8 cellular contexts compared by ENCODE assay signal in the genomic region with DNA sequence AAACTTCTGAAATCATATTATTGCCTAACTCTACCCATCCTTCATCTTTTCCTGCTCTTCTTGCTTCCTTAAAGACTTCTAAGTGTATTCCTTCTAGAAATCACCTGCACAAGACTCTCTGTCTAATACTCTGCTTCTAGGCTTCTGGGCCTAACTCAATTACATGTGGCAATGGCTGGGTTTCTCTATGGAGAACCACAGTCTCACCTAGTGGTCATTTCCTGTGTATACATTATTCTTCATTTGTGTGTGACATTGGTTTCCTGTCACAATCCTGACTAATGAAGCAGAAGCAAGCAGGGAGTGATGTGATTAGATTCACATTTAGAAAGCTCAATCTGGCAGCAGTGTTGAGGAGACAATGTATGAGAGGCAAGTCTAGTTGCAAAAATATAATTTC. TPM values are rescaled to one million over a fixed set of nuclear protein-coding genes. Genes with fewer than 3 reads are reported as not detected.
DNase-seq lines count a peak whose midpoint lies in the region; ATAC-seq and TF ChIP-seq lines count a peak whose summit lies in the region.

No MANE protein-coding gene starts in this region.

- no peak overlapping the region for H3K27ac ChIP-seq in CD4-positive, alpha-beta memory T cell (ENCODE audit: low read depth, low read length)

- H3K36me3 Mint-ChIP-seq in glutamatergic neuron (ENCODE audit: unreplicated experiment) = no peaks in the 10 kb centered on the region
- no peaks in the 10 kb centered on the region for H3K36me3 Mint-ChIP-seq in CD4-positive, alpha-beta memory T cell

- H3K4me3 Mint-ChIP-seq in glutamatergic neuron (ENCODE audit: unreplicated experiment) = no peak overlapping the region
- no peak overlapping the region for H3K4me3 Mint-ChIP-seq in CD4-positive, alpha-beta memory T cell

- no peaks in the 10 kb centered on the region for H3K4me1 ChIP-seq in CD4-positive, alpha-beta memory T cell (ENCODE audit: insufficient read depth, low read length)

- H3K36me3 ChIP-seq in CD4-positive, alpha-beta memory T cell (ENCODE audit: insufficient read depth, low read length) = no peaks in the 10 kb centered on the region

- intact Hi-C loops in CD4-positive, alpha-beta memory T cell (cut with micrococcal nuclease) = no loop called here

- no peaks in the 10 kb centered on the region for H3K4me1 Mint-ChIP-seq in glutamatergic neuron (ENCODE audit: low read depth, unreplicated experiment)
- peaks cover 0 to 1% (median 0%) of the 10 kb centered on the region in 4 donors for H3K4me1 Mint-ChIP-seq in CD4-positive, alpha-beta memory T cell

- no peaks in the 10 kb centered on the region for H3K9me3 ChIP-seq in CD4-positive, alpha-beta memory T cell (ENCODE audit: control insufficient read depth in 1 of 2, low read length in 2 of 2)

- peak; percentile 75 for ATAC-seq in GM21576 (IDR thresholded peaks at IDR 0.05; ENCODE audit: unreplicated experiment)

- DNase-seq in ELR (ENCODE audit: low read depth) (peak; percentile 94), NCI-H146 treated with DMSO at 0.1 percent for 48 hours (lab: John Stamatoyannopoulos, UW; ENCODE audit: unreplicated experiment) (peak; percentile 25), glutamatergic neuron (no peak), GM03348 (ENCODE audit: low spot score) (no peak), NCI-H1694 treated with DMSO at 0.1 percent for 48 hours (lab: John Stamatoyannopoulos, UW) (no peak)
- no peak for DNase-seq in CD4-positive, alpha-beta memory T cell
- no peak for DNase-seq in stimulated activated CD4-positive, alpha-beta T cell treated with anti-CD3 and anti-CD28 coated beads, Interleukin-1b, Interleukin-23, amount 100 ng/mL, for 48 hours

- TF ChIP-seq CTCF in glutamatergic neuron (IDR thresholded peaks at IDR 0.05; ENCODE audit: partially characterized antibody, unreplicated experiment) = peak; percentile 21

- H3K27me3 ChIP-seq in CD4-positive, alpha-beta memory T cell (ENCODE audit: insufficient read depth, low read length) = no peaks in the 10 kb centered on the region

- POLR2A ChIA-PET in CD4-positive, alpha-beta memory T cell (lab: Charles Lee; ENCODE audit: partially characterized antibody) = no interaction called here

- H3K9me3 Mint-ChIP-seq in glutamatergic neuron (ENCODE audit: unreplicated experiment) = no peaks in the 10 kb centered on the region
- peaks cover 0 to 5% (median 0%) of the 10 kb centered on the region in 8 donors for H3K9me3 Mint-ChIP-seq in CD4-positive, alpha-beta memory T cell

- CTCF ChIA-PET in CD4-positive, alpha-beta memory T cell (lab: Charles Lee; ENCODE audit: partially characterized antibody) = interaction anchor here (1.9 kb wide), 1 partner anchor 17 kb away, joined by 6 read pairs; a partner anchor contains a TSS

- no peak overlapping the region for H3K4me3 ChIP-seq in CD4-positive, alpha-beta memory T cell (ENCODE audit: low read length in 2 of 2)

- H3K27ac Mint-ChIP-seq in glutamatergic neuron (ENCODE audit: unreplicated experiment) = no peak overlapping the region
- no peak overlapping the region for H3K27ac Mint-ChIP-seq in CD4-positive, alpha-beta memory T cell

- no peaks in the 10 kb centered on the region for H3K27me3 Mint-ChIP-seq in glutamatergic neuron (ENCODE audit: unreplicated experiment)
- peaks cover 3 to 5% of the 10 kb centered on the region in 2 donors for H3K27me3 Mint-ChIP-seq in CD4-positive, alpha-beta memory T cell

RNA-seq across cellular contexts. Expression of a gene that starts 16.9 kb away (rescaled TPM):
- not detected for total RNA-seq in glutamatergic neuron (ENCODE audit: unreplicated experiment)
- total RNA-seq in CD4-positive, alpha-beta memory T cell = not detected
- not detected for polyA plus RNA-seq in CD4-positive, alpha-beta memory T cell

RNA-seq across cellular contexts. Expression of a gene that starts 48.8 kb away (rescaled TPM):
- total RNA-seq in glutamatergic neuron (ENCODE audit: unreplicated experiment) = not detected
- not detected for total RNA-seq in CD4-positive, alpha-beta memory T cell
- polyA plus RNA-seq in CD4-positive, alpha-beta memory T cell = not detected

Comparison
In these comparisons a context has a peak if more than half of its experiments do, and no peak if none do; other contexts are left out.
1. DNase-seq: peak in ELR (single experiment) and NCI-H146 treated with DMSO at 0.1 percent for 48 hours (single experiment); none in glutamatergic neuron (single experiment), GM03348 (single experiment), NCI-H1694 treated with DMSO at 0.1 percent for 48 hours (single experiment), CD4-positive, alpha-beta memory T cell (0 of 5) and stimulated activated CD4-positive, alpha-beta T cell treated with anti-CD3 and anti-CD28 coated beads, Interleukin-1b, Interleukin-23, amount 100 ng/mL, for 48 hours (single experiment).